Comparison of ENCODE assay signal across 8 cellular contexts in the genomic region with DNA sequence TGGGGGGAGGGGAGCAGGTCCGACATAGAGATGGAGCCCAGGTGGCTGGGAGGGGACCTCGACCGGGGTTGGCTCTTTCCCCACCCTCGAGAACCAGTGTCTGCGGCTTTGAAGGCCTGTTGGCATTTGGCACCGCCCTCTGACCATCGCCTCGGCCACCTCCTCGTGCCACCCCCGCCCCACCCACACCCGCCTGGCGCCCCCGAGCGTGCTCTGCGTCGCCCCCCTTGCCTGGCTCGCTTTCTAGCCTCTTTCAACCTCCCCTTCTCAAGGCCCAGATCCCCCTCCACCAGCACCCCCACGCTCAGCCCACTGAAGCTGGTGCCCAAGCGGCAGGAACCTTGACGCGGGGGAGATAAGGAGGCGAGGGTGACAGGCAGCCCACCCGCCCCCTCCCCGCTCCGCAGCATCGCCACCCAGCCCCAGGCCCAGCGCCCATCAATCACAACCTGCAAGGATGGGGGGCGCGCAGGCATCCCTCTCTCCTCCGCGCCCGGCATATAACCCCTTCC. TPM values are rescaled to one million over a fixed set of nuclear protein-coding genes. Genes with fewer than 3 reads are reported as not detected.
DNase-seq lines count a peak whose midpoint lies in the region; ATAC-seq lines count a peak whose summit lies in the region.

No MANE protein-coding gene starts in this region.

- peaks cover 19% of the 10 kb centered on the region for H3K36me3 Mint-ChIP-seq in activated naive CD8-positive, alpha-beta T cell treated with anti-CD3 and anti-CD28 coated beads, Interleukin-2, amount 10 ng/mL, durations not matched to agents 7 days and 5 days

- DNase-seq in COR-L47 (lab: John Stamatoyannopoulos, UW): peak; percentile 30
- peak; percentile 45 for DNase-seq in activated naive CD8-positive, alpha-beta T cell treated with anti-CD3 and anti-CD28 coated beads, Interleukin-2, amount 10 ng/mL, durations not matched to agents 7 days and 5 days
- DNase-seq in hippocampal formation (lab: John Stamatoyannopoulos, UW): no peak
- no peak for DNase-seq in CD1c-positive myeloid dendritic cell (ENCODE audit: extremely low spot score)
- no peak for DNase-seq in Ammon's horn (ENCODE audit: low spot score)

- H3K9me3 Mint-ChIP-seq in activated naive CD8-positive, alpha-beta T cell treated with anti-CD3 and anti-CD28 coated beads, Interleukin-2, amount 10 ng/mL, durations not matched to agents 7 days and 5 days: no peaks in the 10 kb centered on the region

- H3K36me3 ChIP-seq in HUES48 (ENCODE audit: control insufficient read depth, insufficient read depth, low read length): peaks cover 35% of the 10 kb centered on the region
- peaks cover 13 to 14% of the 10 kb centered on the region in 2 donors for H3K36me3 ChIP-seq in stomach smooth muscle (ENCODE audit: control insufficient read depth in 2 of 2, insufficient read depth in 2 of 2, low read length in 2 of 2)

- H3K27me3 ChIP-seq in HUES48 (ENCODE audit: control insufficient read depth, insufficient read depth, low read length): no peaks in the 10 kb centered on the region
- H3K27me3 ChIP-seq in stomach smooth muscle (ENCODE audit: control insufficient read depth in 1 of 2, insufficient read depth in 2 of 2, low read length in 2 of 2): no peaks in the 10 kb centered on the region

- POLR2A ChIA-PET in activated naive CD8-positive, alpha-beta T cell treated with anti-CD3 and anti-CD28 coated beads, Interleukin-2, amount 10 ng/mL, durations not matched to agents 7 days and 5 days (lab: Charles Lee): interaction anchor here (0.7 to 0.8 kb wide), 3 partner anchors 32 to 343 kb away, joined by 3 read pairs; no protein-coding TSS in a partner anchor

- no peak overlapping the region for H3K9ac ChIP-seq in HUES48 (ENCODE audit: low read depth, low read length)
- peak overlapping the region; percentile 54 to 72 for H3K9ac ChIP-seq in stomach smooth muscle (ENCODE audit: low read length in 2 of 2)

- no peak for ATAC-seq in activated naive CD8-positive, alpha-beta T cell treated with anti-CD3 and anti-CD28 coated beads, Interleukin-2, amount 10 ng/mL, durations not matched to agents 7 days and 5 days (ENCODE audit: low read depth)

- H3K27ac ChIP-seq in HUES48 (ENCODE audit: low read depth, low read length): peak overlapping the region; percentile 77
- H3K27ac ChIP-seq in stomach smooth muscle (ENCODE audit: low read length): peak overlapping the region; percentile 55

- H3K27me3 Mint-ChIP-seq in activated naive CD8-positive, alpha-beta T cell treated with anti-CD3 and anti-CD28 coated beads, Interleukin-2, amount 10 ng/mL, durations not matched to agents 7 days and 5 days: no peaks in the 10 kb centered on the region

- peak overlapping the region; percentile 89 for H3K4me3 Mint-ChIP-seq in activated naive CD8-positive, alpha-beta T cell treated with anti-CD3 and anti-CD28 coated beads, Interleukin-2, amount 10 ng/mL, durations not matched to agents 7 days and 5 days

- peaks cover 50% of the 10 kb centered on the region for H3K4me1 Mint-ChIP-seq in activated naive CD8-positive, alpha-beta T cell treated with anti-CD3 and anti-CD28 coated beads, Interleukin-2, amount 10 ng/mL, durations not matched to agents 7 days and 5 days

- H3K4me3 ChIP-seq in HUES48 (ENCODE audit: low read depth, low read length) (peak overlapping the region; percentile 81), iPS-18c (ENCODE audit: insufficient read depth, low read depth, low read length) (peak overlapping the region; percentile 81), stomach smooth muscle (ENCODE audit: low read length in 2 of 2) (peak overlapping the region; percentile 65 to 77)

- H3K27ac Mint-ChIP-seq in activated naive CD8-positive, alpha-beta T cell treated with anti-CD3 and anti-CD28 coated beads, Interleukin-2, amount 10 ng/mL, durations not matched to agents 7 days and 5 days: no peak overlapping the region

- H3K4me1 ChIP-seq in HUES48 (ENCODE audit: control insufficient read depth, insufficient read depth, low read length): peaks cover 30% of the 10 kb centered on the region
- peaks cover 49% of the 10 kb centered on the region for H3K4me1 ChIP-seq in stomach smooth muscle (ENCODE audit: control insufficient read depth, insufficient read depth, low read length)

- H3K9me3 ChIP-seq in HUES48 (ENCODE audit: control insufficient read depth, insufficient read depth, low read length) (no peaks in the 10 kb centered on the region), iPS-18c (ENCODE audit: control insufficient read depth, insufficient read depth, low read length) (peaks cover 2% of the 10 kb centered on the region), stomach smooth muscle (ENCODE audit: control insufficient read depth in 2 of 2, low read length in 2 of 2) (no peaks in the 10 kb centered on the region)

RNA-seq across cellular contexts. Expression of gene CACNB1, which starts 0.6 kb away (rescaled TPM):
- 10 to 100 TPM; 25.9 to 27.2 TPM for total RNA-seq in activated naive CD8-positive, alpha-beta T cell treated with anti-CD3 and anti-CD28 coated beads, Interleukin-2, amount 10 ng/mL, durations not matched to agents 7 days and 5 days

RNA-seq across cellular contexts. Expression of gene RPL19, which starts 3.2 kb away (rescaled TPM):
- 1,000 to 10,000 TPM; 2,120 to 2,134 TPM for total RNA-seq in activated naive CD8-positive, alpha-beta T cell treated with anti-CD3 and anti-CD28 coated beads, Interleukin-2, amount 10 ng/mL, durations not matched to agents 7 days and 5 days

RNA-seq across cellular contexts. Expression of gene STAC2, which starts 28.9 kb away (rescaled TPM):
- total RNA-seq in activated naive CD8-positive, alpha-beta T cell treated with anti-CD3 and anti-CD28 coated beads, Interleukin-2, amount 10 ng/mL, durations not matched to agents 7 days and 5 days: not detected

RNA-seq across cellular contexts. Expression of gene ARL5C, which starts 30.9 kb away (rescaled TPM):
- total RNA-seq in activated naive CD8-positive, alpha-beta T cell treated with anti-CD3 and anti-CD28 coated beads, Interleukin-2, amount 10 ng/mL, durations not matched to agents 7 days and 5 days: under 1 TPM in 1 of 2 experiments, not detected in 1; 0.11 TPM

RNA-seq across cellular contexts. Expression of gene PLXDC1, which starts 45.4 kb away (rescaled TPM):
- total RNA-seq in activated naive CD8-positive, alpha-beta T cell treated with anti-CD3 and anti-CD28 coated beads, Interleukin-2, amount 10 ng/mL, durations not matched to agents 7 days and 5 days: 10 to 100 TPM in 1 of 2 experiments, 1 to 10 TPM in 1; 9.6 to 17.9 TPM

Comparison
In these comparisons a context has a peak if more than half of its experiments do, and no peak if none do; other contexts are left out.
1. DNase-seq: peak in COR-L47 (single experiment) and activated naive CD8-positive, alpha-beta T cell treated with anti-CD3 and anti-CD28 coated beads, Interleukin-2, amount 10 ng/mL, durations not matched to agents 7 days and 5 days (single experiment); none in hippocampal formation (0 of 2), CD1c-positive myeloid dendritic cell (single experiment) and Ammon's horn (single experiment).
2. Peak in every context shown above with its lines, with median percentiles within 50 percentile points of each other: H3K4me3 ChIP-seq.